8 cellular contexts compared by ENCODE assay signal in the genomic region with DNA sequence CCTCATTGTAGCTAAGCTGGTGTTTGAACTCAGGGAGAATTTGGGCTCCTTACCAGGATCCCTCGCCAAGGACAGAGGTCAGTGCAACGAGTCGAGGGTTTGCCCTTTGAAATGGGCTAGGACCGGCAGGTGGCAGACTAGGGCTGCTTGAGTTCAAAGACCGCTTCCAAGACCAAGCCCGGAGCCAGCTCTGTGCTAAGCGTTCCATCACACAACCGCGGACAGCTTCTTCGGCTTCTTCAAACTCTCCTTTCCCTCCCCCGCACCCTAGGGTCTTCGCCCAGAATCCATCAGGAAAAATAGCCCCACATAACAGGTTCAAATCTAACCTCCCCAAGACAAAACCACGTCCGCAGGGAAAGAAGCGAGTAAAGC. TPM values are rescaled to one million over a fixed set of nuclear protein-coding genes. Genes with fewer than 3 reads are reported as not detected.
DNase-seq lines count a peak whose midpoint lies in the region; ATAC-seq and TF ChIP-seq lines count a peak whose summit lies in the region.

No MANE protein-coding gene starts in this region.

- ATAC-seq in HG02678 (IDR thresholded peaks at IDR 0.05; ENCODE audit: unreplicated experiment), result peak; percentile 84

- no peaks in the 10 kb centered on the region for H3K79me2 ChIP-seq in mammary epithelial cell (ENCODE audit: insufficient read depth, low read length)

- H2AFZ ChIP-seq in mammary epithelial cell (ENCODE audit: low read depth, low read length), result peak overlapping the region; percentile 97

- H3K9ac ChIP-seq in mammary epithelial cell (ENCODE audit: insufficient read depth, low read length) (peak overlapping the region; percentile 33), skeletal muscle tissue (ENCODE audit: low read depth in 1 of 3, low read length in 3 of 3) (peak overlapping the region; percentile 75 to 92 (median 86))

- CTCF ChIA-PET in mammary epithelial cell (lab: Charles Lee; ENCODE audit: low non-redundant PET), result interaction anchor here (0.6 to 1.0 kb wide), 3 partner anchors 77 to 541 kb away, joined by 3 to 10 read pairs (median 7); no protein-coding TSS in a partner anchor

- H3K36me3 ChIP-seq in mammary epithelial cell (ENCODE audit: insufficient read depth, low read length), result no peaks in the 10 kb centered on the region
- no peaks in the 10 kb centered on the region for H3K36me3 ChIP-seq in skeletal muscle tissue (ENCODE audit: control insufficient read depth in 3 of 3, insufficient read depth in 3 of 3, low read length in 3 of 3)

- TF ChIP-seq CTCF in GM12864 (IDR thresholded peaks at IDR 0.05; ENCODE audit: low read depth, low read length, missing control alignments) (peak; percentile 90), VCaP (conservative IDR thresholded peaks at IDR 0.05) (peak; percentile 85), mammary epithelial cell (conservative IDR thresholded peaks at IDR 0.05 in 1 of 2, IDR thresholded peaks at IDR 0.05 in 1 of 2; ENCODE audit: extremely low read depth in 1 of 2, insufficient read depth in 1 of 2, low read depth in 1 of 2, low read length in 2 of 2) (peak; percentile 74 to 89)

- H3K27me3 ChIP-seq in mammary epithelial cell (ENCODE audit: insufficient read depth, low read length), result no peaks in the 10 kb centered on the region
- H3K27me3 ChIP-seq in skeletal muscle tissue (ENCODE audit: control insufficient read depth in 3 of 3, insufficient read depth in 3 of 3, low read length in 3 of 3), result no peaks in the 10 kb centered on the region

- whole genome bisulfite sequencing in mammary epithelial cell (ENCODE audit: low coverage, missing lambda C conversion rate), result 0% methylated on average over 8 of the region's 15 CpGs

- BruUV-seq in mammary epithelial cell (replicated peaks; lab: Mats Ljungman, UMichigan), result no TSS peak

- H3K4me3 ChIP-seq in GM12864 (ENCODE audit: low read depth, low read length) (peak overlapping the region; percentile 63), mammary epithelial cell (replicated peaks in 1 of 3; ENCODE audit: insufficient read depth in 1 of 3, low read depth in 2 of 3, low read length in 3 of 3) (peak overlapping the region; percentile 51 to 71 (median 51)), skeletal muscle tissue (ENCODE audit: low read length in 3 of 3) (peak overlapping the region; percentile 66 to 79 (median 78))

- no peaks in the 10 kb centered on the region for H3K9me3 ChIP-seq in mammary epithelial cell (replicated peaks; ENCODE audit: insufficient read depth, low read length)
- H3K9me3 ChIP-seq in skeletal muscle tissue (ENCODE audit: control insufficient read depth in 3 of 3, low read length in 3 of 3), result no peaks in the 10 kb centered on the region

- in situ Hi-C loops in mammary epithelial cell (cut with MboI; ENCODE audit: low sequenced_read_pairs in 2 of 2), result loop anchor here (5.0 kb wide), 2 partner anchors 70 to 75 kb away; no protein-coding TSS in a partner anchor

- intact Hi-C loops in mammary epithelial cell (cut with micrococcal nuclease), result loop anchor here (1.0 kb wide), 4 partner anchors 77 to 408 kb away; a partner anchor contains a TSS

- dilution Hi-C loops in mammary epithelial cell (cut with HindIII; ENCODE audit: low sequenced_read_pairs), result no loop called here

- no peak for DNase-seq in GM12864 (ENCODE audit: low read depth)
- DNase-seq in NCI-H2107 treated with DMSO at 0.1 percent for 48 hours (lab: John Stamatoyannopoulos, UW; ENCODE audit: unreplicated experiment), result peak; percentile 78
- DNase-seq in mammary epithelial cell, result peak; percentile 66
- peak; percentile 92 for DNase-seq in iPS-NIHi11 (ENCODE audit: low spot score)
- DNase-seq in NCI-H1048 (lab: John Stamatoyannopoulos, UW), result no peak

- H3K4me1 ChIP-seq in mammary epithelial cell (ENCODE audit: insufficient read depth, low read length), result peaks cover 10% of the 10 kb centered on the region
- peaks cover 22 to 30% (median 26%) of the 10 kb centered on the region in 3 donors for H3K4me1 ChIP-seq in skeletal muscle tissue (ENCODE audit: control insufficient read depth in 3 of 3, insufficient read depth in 3 of 3, low read length in 3 of 3)

- H4K20me1 ChIP-seq in mammary epithelial cell (ENCODE audit: insufficient read depth, low read length), result no peaks in the 10 kb centered on the region

- H3K4me2 ChIP-seq in mammary epithelial cell (ENCODE audit: insufficient read depth, low read depth, low read length), result peak overlapping the region; percentile 99

- H3K27ac ChIP-seq in VCaP (peak overlapping the region; percentile 42), mammary epithelial cell (ENCODE audit: insufficient read depth, low read depth, low read length) (peak overlapping the region; percentile 17), skeletal muscle tissue (ENCODE audit: low read depth, low read length) (peak overlapping the region; percentile 83)

RNA-seq across cellular contexts. Expression of a gene that starts 0.7 kb away (rescaled TPM):
- total RNA-seq in mammary epithelial cell, result 1 to 10 TPM; 2.8 TPM
- 0.37 TPM for polyA plus RNA-seq in mammary epithelial cell
- 5.5 TPM for polyA minus RNA-seq in mammary epithelial cell
- 7.3 TPM for total RNA-seq in skeletal muscle tissue

RNA-seq across cellular contexts. Expression of a gene that starts 55.4 kb away (rescaled TPM):
- not detected for total RNA-seq in mammary epithelial cell
- polyA plus RNA-seq in mammary epithelial cell, result not detected
- polyA minus RNA-seq in mammary epithelial cell, result not detected
- total RNA-seq in skeletal muscle tissue, result 1.0 TPM

Comparison
In these comparisons a context has a peak if more than half of its experiments do, and no peak if none do; other contexts are left out.
1. DNase-seq: peak in NCI-H2107 treated with DMSO at 0.1 percent for 48 hours (single experiment), mammary epithelial cell (single experiment) and iPS-NIHi11 (single experiment); none in GM12864 (single experiment) and NCI-H1048 (single experiment).
2. H3K27ac ChIP-seq: peak in every context shown above with its lines; median percentile 83 in skeletal muscle tissue; 42 in VCaP; 17 in mammary epithelial cell.
3. Peak in every context shown above with its lines, with median percentiles within 50 percentile points of each other: H3K4me3 ChIP-seq and CTCF ChIP-seq.